ENCODE assay signal across 8 cellular contexts in genomic region chr1:11806307-11806936, GRCh38. TPM values are rescaled to one million over a fixed set of nuclear protein-coding genes. Genes with fewer than 3 reads are reported as not detected.
A peak's percentile ranks its signal among the peaks of the same experiment; 100 is the strongest.
DNase-seq lines count a peak whose midpoint lies in the region; ATAC-seq and TF ChIP-seq lines count a peak whose summit lies in the region.

No MANE protein-coding gene starts in this region.

- H3K4me1 ChIP-seq in foreskin keratinocyte, result peaks cover 28% of the 10 kb centered on the region
- H3K4me1 ChIP-seq in osteoblast (ENCODE audit: insufficient read depth, low read length), result peaks cover 45% of the 10 kb centered on the region

- H3K79me2 ChIP-seq in osteoblast (ENCODE audit: insufficient read depth, low read length), result peaks cover 74% of the 10 kb centered on the region

- ATAC-seq in GM19455 (IDR thresholded peaks at IDR 0.05; ENCODE audit: unreplicated experiment) (peak; percentile 48), HG03460 (IDR thresholded peaks at IDR 0.05; ENCODE audit: unreplicated experiment) (peak; percentile 31), foreskin keratinocyte (peak; percentile 26)

- H3K9me3 ChIP-seq in osteoblast (ENCODE audit: low read depth, low read length), result no peaks in the 10 kb centered on the region

- H3K36me3 ChIP-seq in osteoblast (ENCODE audit: insufficient read depth, low read length), result peaks cover 28% of the 10 kb centered on the region

- H3K4me2 ChIP-seq in osteoblast (ENCODE audit: insufficient read depth, low read length), result peak overlapping the region; percentile 98

- peaks cover 10% of the 10 kb centered on the region for H4K20me1 ChIP-seq in osteoblast (ENCODE audit: insufficient read depth, low read length)

- peak overlapping the region; percentile 72 for H3K4me3 ChIP-seq in WI38 (ENCODE audit: low read depth, low read length)
- H3K4me3 ChIP-seq in osteoblast (ENCODE audit: insufficient read depth, low read length), result peak overlapping the region; percentile 98

- H3K27ac ChIP-seq in foreskin keratinocyte (peak overlapping the region; percentile 83), osteoblast (ENCODE audit: low read depth, low read length) (peak overlapping the region; percentile 93)

- H3K27me3 ChIP-seq in foreskin keratinocyte (no peaks in the 10 kb centered on the region), osteoblast (ENCODE audit: insufficient read depth, low read length) (no peaks in the 10 kb centered on the region)

- TF ChIP-seq CTCF in WI38 (IDR thresholded peaks at IDR 0.05; ENCODE audit: low read depth, low read length) (no peak), foreskin keratinocyte (conservative IDR thresholded peaks at IDR 0.05) (no peak), osteoblast (IDR thresholded peaks at IDR 0.05; ENCODE audit: extremely low read depth, low read depth, low read length) (no peak)

- peak overlapping the region; percentile 86 for H2AFZ ChIP-seq in osteoblast (ENCODE audit: low read length)

- peak; percentile 34 for DNase-seq in EL
- DNase-seq in foreskin keratinocyte, result peak in 1 of 2 donors; percentile 30
- DNase-seq in osteoblast (ENCODE audit: insufficient read length, low spot score, missing footprints), result no peak
- DNase-seq in NCI-H526 (lab: John Stamatoyannopoulos, UW), result no peak
- DNase-seq in NCI-H226, result no peak

RNA-seq across cellular contexts. Expression of gene CLCN6, which starts 0.4 kb away (rescaled TPM):
- total RNA-seq in foreskin keratinocyte (12.4 and 14.5 TPM in 2 replicates), osteoblast (21.0 and 22.4 TPM in 2 replicates)
- polyA plus RNA-seq in foreskin keratinocyte, result 5.1 and 8.0 TPM in 2 replicates

RNA-seq across cellular contexts. Expression of gene MTHFR, which starts 0.7 kb away (rescaled TPM):
- total RNA-seq in foreskin keratinocyte (10.2 and 11.5 TPM in 2 replicates), osteoblast (32.6 and 34.5 TPM in 2 replicates)
- 3.4 and 4.1 TPM in 2 replicates for polyA plus RNA-seq in foreskin keratinocyte

RNA-seq across cellular contexts. Expression of gene NPPA, which starts 41.2 kb away (rescaled TPM):
- total RNA-seq in foreskin keratinocyte, result not detected in 2 replicates
- polyA plus RNA-seq in foreskin keratinocyte, result not detected in 2 replicates
- not detected in 2 replicates for total RNA-seq in osteoblast

RNA-seq across cellular contexts. Expression of gene C1orf167, which starts 44.4 kb away (rescaled TPM):
- total RNA-seq in foreskin keratinocyte, result not detected in 2 replicates
- polyA plus RNA-seq in foreskin keratinocyte, result not detected in 2 replicates
- under 0.01 TPM in 1 of 2 replicates, not detected in the other for total RNA-seq in osteoblast

RNA-seq across cellular contexts. Expression of gene NPPB, which starts 52.3 kb away (rescaled TPM):
- total RNA-seq in foreskin keratinocyte, result not detected in 2 replicates
- polyA plus RNA-seq in foreskin keratinocyte, result not detected in 2 replicates
- total RNA-seq in osteoblast, result not detected in 2 replicates
